39 cellular contexts compared by ENCODE assay signal in the genomic region with DNA sequence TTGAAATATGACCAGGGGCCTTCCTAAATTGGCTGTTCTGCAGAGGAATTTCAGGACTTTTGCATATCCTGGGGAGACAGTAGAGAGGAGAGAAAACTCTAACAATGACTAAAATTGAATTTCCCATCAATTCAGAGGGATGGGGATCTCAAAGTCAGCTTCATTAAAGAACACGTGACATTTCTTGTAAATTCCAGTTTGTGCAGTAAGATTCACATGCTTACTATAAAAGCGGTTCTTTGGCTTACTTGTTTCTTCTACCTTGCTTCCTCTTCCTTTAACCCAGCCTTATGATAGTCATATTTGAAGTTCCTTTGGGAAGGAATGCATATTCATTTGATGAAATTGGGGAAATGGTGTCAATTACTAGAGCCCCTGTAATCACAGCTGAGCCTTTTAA.
"Had no signal": no experiment of that assay in that cellular context is flagged by ENCODE, and none has a peak within 500 bp of the region (broad histone marks: within the 10 kb centered on the region; RNA-seq: fewer than 3 reads in every experiment).

No MANE protein-coding gene starts in this region.

- H3K4me3 ChIP-seq: adrenal gland, ascending aorta, body of pancreas, breast epithelium, cardiac muscle cell had no signal

- H3K9me3 ChIP-seq: adrenal gland, ascending aorta, body of pancreas, breast epithelium had no signal

- ATAC-seq: activated naive CD4-positive, alpha-beta T cell treated with anti-CD3 and anti-CD28 coated beads, Interleukin-2, amount 50 U/mL, for 72 hours; activated naive CD8-positive, alpha-beta T cell treated with anti-CD3 and anti-CD28 coated beads, Interleukin-2, amount 50 U/mL, for 24 hours; activated T-cell treated with anti-CD3 and anti-CD28 coated beads, Interleukin-2, amount 50 U/mL, for 4 hours; activated T-cell treated with anti-CD3 and anti-CD28 coated beads, Interleukin-2, amount 50 U/mL, for 72 hours; activated T-helper 17 cell treated with anti-CD3 and anti-CD28 coated beads, Interleukin-2, amount 50 U/mL, for 72 hours; body of pancreas had no signal

- H3K36me3 ChIP-seq: adrenal gland, ascending aorta, brain microvascular endothelial cell, breast epithelium, cardiac muscle cell had no signal

- H3K27me3 Mint-ChIP-seq: activated naive CD4-positive, alpha-beta T cell treated with anti-CD3 and anti-CD28 coated beads, Interleukin-2, amount 10 ng/mL, durations not matched to agents 7 days and 5 days had no signal

- H3K4me1 Mint-ChIP-seq: activated naive CD4-positive, alpha-beta T cell treated with anti-CD3 and anti-CD28 coated beads, Interleukin-2, amount 10 ng/mL, durations not matched to agents 7 days and 5 days; activated naive CD4-positive, alpha-beta T cell treated with anti-CD3 and anti-CD28 coated beads, Interleukin-2, amount 50 U/mL, for 24 hours; activated naive CD8-positive, alpha-beta T cell treated with anti-CD3 and anti-CD28 coated beads for 36 hours; activated naive CD8-positive, alpha-beta T cell treated with anti-CD3 and anti-CD28 coated beads, Interleukin-2, amount 10 ng/mL, durations not matched to agents 7 days and 5 days; activated naive CD8-positive, alpha-beta T cell treated with anti-CD3 and anti-CD28 coated beads, Interleukin-2, amount 50 U/mL, for 24 hours; activated T-helper 17 cell treated with anti-CD3 and anti-CD28 coated beads, Interleukin-2, amount 50 U/mL, for 72 hours; brain; central memory CD8-positive, alpha-beta T cell had no signal

- H3K4me1 ChIP-seq: adrenal gland, ascending aorta, body of pancreas, breast epithelium had no signal

- H3K4me3 Mint-ChIP-seq: activated naive CD4-positive, alpha-beta T cell treated with anti-CD3 and anti-CD28 coated beads for 36 hours; activated naive CD4-positive, alpha-beta T cell treated with anti-CD3 and anti-CD28 coated beads, Interleukin-2, amount 10 ng/mL, durations not matched to agents 7 days and 5 days; activated naive CD4-positive, alpha-beta T cell treated with anti-CD3 and anti-CD28 coated beads, Interleukin-2, amount 50 U/mL, for 24 hours; activated naive CD8-positive, alpha-beta T cell; activated naive CD8-positive, alpha-beta T cell treated with anti-CD3 and anti-CD28 coated beads for 36 hours; activated naive CD8-positive, alpha-beta T cell treated with anti-CD3 and anti-CD28 coated beads, Interleukin-2, amount 10 ng/mL, durations not matched to agents 7 days and 5 days; activated naive CD8-positive, alpha-beta T cell treated with anti-CD3 and anti-CD28 coated beads, Interleukin-2, amount 50 U/mL, for 24 hours; activated T-cell treated with anti-CD3 and anti-CD28 coated beads, Interleukin-2, amount 50 U/mL, for 24 hours; activated T-cell treated with anti-CD3 and anti-CD28 coated beads, Interleukin-2, amount 50 U/mL, for 4 hours; activated T-cell treated with anti-CD3 and anti-CD28 coated beads, Interleukin-2, amount 50 U/mL, for 72 hours; activated T-helper 1 cell treated with anti-CD3 and anti-CD28 coated beads, Interleukin-12 subunit alpha, Interleukin-12 subunit beta, Interleukin-2, Interleukin-4 antibody, amounts not matched to agents 30 ng/mL and 10 ng/mL and 1 ng/mL, durations not matched to agents 14 hours and 24 hours and 36 hours; activated T-helper 17 cell treated with anti-CD3 and anti-CD28 coated beads, Interleukin-2, amount 50 U/mL, for 72 hours; brain; central memory CD8-positive, alpha-beta T cell had no signal

- DNase-seq: activated effector memory CD4-positive, alpha-beta T cell treated with anti-CD3 and anti-CD28 coated beads, Interleukin-2, amount 50 U/mL, for 16 hours; activated effector memory CD4-positive, alpha-beta T cell treated with Interleukin-2 at 50 U/mL for 16 hours; activated gamma-delta T cell; activated gamma-delta T cell treated with Interleukin-2 at 50 U/mL for 16 hours; activated naive CD4-positive, alpha-beta T cell; activated naive CD4-positive, alpha-beta T cell treated with anti-CD3 and anti-CD28 coated beads for 36 hours; activated naive CD4-positive, alpha-beta T cell treated with anti-CD3 and anti-CD28 coated beads, Interleukin-2, amount 10 ng/mL, durations not matched to agents 7 days and 5 days; activated naive CD4-positive, alpha-beta T cell treated with anti-CD3 and anti-CD28 coated beads, Interleukin-2, amount 50 U/mL, for 16 hours; activated naive CD4-positive, alpha-beta T cell treated with Interleukin-2 at 50 U/mL for 16 hours; activated naive CD8-positive, alpha-beta T cell treated with anti-CD3 and anti-CD28 coated beads for 36 hours; activated naive CD8-positive, alpha-beta T cell treated with anti-CD3 and anti-CD28 coated beads, Interleukin-2, amount 10 ng/mL, durations not matched to agents 7 days and 5 days; activated naive CD8-positive, alpha-beta T cell treated with anti-CD3 and anti-CD28 coated beads, Interleukin-2, amount 50 U/mL, for 24 hours; activated T-cell treated with anti-CD3 and anti-CD28 coated beads, Interleukin-2, amount 50 U/mL, for 24 hours; activated T-cell treated with anti-CD3 and anti-CD28 coated beads, Interleukin-2, amount 50 U/mL, for 4 hours; activated T-cell treated with anti-CD3 and anti-CD28 coated beads, Interleukin-2, amount 50 U/mL, for 48 hours; activated T-cell treated with anti-CD3 and anti-CD28 coated beads, Interleukin-2, amount 50 U/mL, for 72 hours; adrenal gland; amniotic stem cell; amygdala; anterior cingulate cortex; aorta; body of pancreas; brain microvascular endothelial cell; caudate nucleus; central memory CD4-positive, alpha-beta T cell; cerebellar nuclear complex had no signal

- H3K9me3 Mint-ChIP-seq: activated naive CD4-positive, alpha-beta T cell treated with anti-CD3 and anti-CD28 coated beads for 36 hours; activated naive CD4-positive, alpha-beta T cell treated with anti-CD3 and anti-CD28 coated beads, Interleukin-2, amount 10 ng/mL, durations not matched to agents 7 days and 5 days; activated naive CD4-positive, alpha-beta T cell treated with anti-CD3 and anti-CD28 coated beads, Interleukin-2, amount 50 U/mL, for 24 hours; activated naive CD4-positive, alpha-beta T cell treated with anti-CD3 and anti-CD28 coated beads, Interleukin-2, amount 50 U/mL, for 72 hours; activated naive CD8-positive, alpha-beta T cell treated with anti-CD3 and anti-CD28 coated beads for 36 hours; activated naive CD8-positive, alpha-beta T cell treated with anti-CD3 and anti-CD28 coated beads, Interleukin-2, amount 10 ng/mL, durations not matched to agents 7 days and 5 days; activated naive CD8-positive, alpha-beta T cell treated with anti-CD3 and anti-CD28 coated beads, Interleukin-2, amount 50 U/mL, for 24 hours; activated T-cell treated with anti-CD3 and anti-CD28 coated beads, Interleukin-2, amount 50 U/mL, for 24 hours; activated T-cell treated with anti-CD3 and anti-CD28 coated beads, Interleukin-2, amount 50 U/mL, for 4 hours; activated T-cell treated with anti-CD3 and anti-CD28 coated beads, Interleukin-2, amount 50 U/mL, for 72 hours; activated T-helper 1 cell treated with anti-CD3 and anti-CD28 coated beads, Interleukin-12 subunit alpha, Interleukin-12 subunit beta, Interleukin-2, Interleukin-4 antibody, amounts not matched to agents 30 ng/mL and 10 ng/mL and 1 ng/mL, durations not matched to agents 14 hours and 24 hours and 36 hours; activated T-helper 17 cell treated with anti-CD3 and anti-CD28 coated beads, Interleukin-2, amount 50 U/mL, for 72 hours; activated T-helper 2 cell treated with anti-CD3 and anti-CD28 coated beads, Interferon-gamma antibody, Interleukin-2, Interleukin-4, amounts not matched to agents 10 μg/mL and 5 μg/mL and 100 μg/mL, durations not matched to agents 14 hours and 24 hours and 36 hours; central memory CD8-positive, alpha-beta T cell had no signal

- H3K27me3 ChIP-seq: adrenal gland, ascending aorta, body of pancreas, brain microvascular endothelial cell, breast epithelium, cardiac muscle cell had no signal

- H3K36me3 Mint-ChIP-seq: activated naive CD4-positive, alpha-beta T cell treated with anti-CD3 and anti-CD28 coated beads, Interleukin-2, amount 10 ng/mL, durations not matched to agents 7 days and 5 days; activated naive CD4-positive, alpha-beta T cell treated with anti-CD3 and anti-CD28 coated beads, Interleukin-2, amount 50 U/mL, for 24 hours; activated naive CD4-positive, alpha-beta T cell treated with anti-CD3 and anti-CD28 coated beads, Interleukin-2, amount 50 U/mL, for 72 hours; activated naive CD8-positive, alpha-beta T cell; activated naive CD8-positive, alpha-beta T cell treated with anti-CD3 and anti-CD28 coated beads for 36 hours; activated naive CD8-positive, alpha-beta T cell treated with anti-CD3 and anti-CD28 coated beads, Interleukin-2, amount 10 ng/mL, durations not matched to agents 7 days and 5 days; brain had no signal

- H3K27ac ChIP-seq: adrenal gland, ascending aorta, body of pancreas, brain microvascular endothelial cell, breast epithelium, cardiac muscle cell had no signal

- H3K27ac Mint-ChIP-seq: activated naive CD4-positive, alpha-beta T cell treated with anti-CD3 and anti-CD28 coated beads for 36 hours; activated naive CD4-positive, alpha-beta T cell treated with anti-CD3 and anti-CD28 coated beads, Interleukin-2, amount 10 ng/mL, durations not matched to agents 7 days and 5 days; activated naive CD4-positive, alpha-beta T cell treated with anti-CD3 and anti-CD28 coated beads, Interleukin-2, amount 50 U/mL, for 24 hours; activated naive CD4-positive, alpha-beta T cell treated with anti-CD3 and anti-CD28 coated beads, Interleukin-2, amount 50 U/mL, for 72 hours; activated naive CD8-positive, alpha-beta T cell; activated naive CD8-positive, alpha-beta T cell treated with anti-CD3 and anti-CD28 coated beads for 36 hours; activated naive CD8-positive, alpha-beta T cell treated with anti-CD3 and anti-CD28 coated beads, Interleukin-2, amount 10 ng/mL, durations not matched to agents 7 days and 5 days; activated naive CD8-positive, alpha-beta T cell treated with anti-CD3 and anti-CD28 coated beads, Interleukin-2, amount 50 U/mL, for 24 hours; activated T-cell treated with anti-CD3 and anti-CD28 coated beads, Interleukin-2, amount 50 U/mL, for 24 hours; activated T-cell treated with anti-CD3 and anti-CD28 coated beads, Interleukin-2, amount 50 U/mL, for 72 hours; activated T-helper 1 cell treated with anti-CD3 and anti-CD28 coated beads, Interleukin-12 subunit alpha, Interleukin-12 subunit beta, Interleukin-2, Interleukin-4 antibody, amounts not matched to agents 30 ng/mL and 10 ng/mL and 1 ng/mL, durations not matched to agents 14 hours and 24 hours and 36 hours; activated T-helper 17 cell treated with anti-CD3 and anti-CD28 coated beads, Interleukin-2, amount 50 U/mL, for 72 hours; activated T-helper 2 cell treated with anti-CD3 and anti-CD28 coated beads, Interferon-gamma antibody, Interleukin-2, Interleukin-4, amounts not matched to agents 10 μg/mL and 5 μg/mL and 100 μg/mL, durations not matched to agents 14 hours and 24 hours and 36 hours; brain had no signal

- FAIRE-seq: astrocyte, bronchial epithelial cell had no signal
